ENCODE assay signal across 8 cellular contexts in the genomic region with DNA sequence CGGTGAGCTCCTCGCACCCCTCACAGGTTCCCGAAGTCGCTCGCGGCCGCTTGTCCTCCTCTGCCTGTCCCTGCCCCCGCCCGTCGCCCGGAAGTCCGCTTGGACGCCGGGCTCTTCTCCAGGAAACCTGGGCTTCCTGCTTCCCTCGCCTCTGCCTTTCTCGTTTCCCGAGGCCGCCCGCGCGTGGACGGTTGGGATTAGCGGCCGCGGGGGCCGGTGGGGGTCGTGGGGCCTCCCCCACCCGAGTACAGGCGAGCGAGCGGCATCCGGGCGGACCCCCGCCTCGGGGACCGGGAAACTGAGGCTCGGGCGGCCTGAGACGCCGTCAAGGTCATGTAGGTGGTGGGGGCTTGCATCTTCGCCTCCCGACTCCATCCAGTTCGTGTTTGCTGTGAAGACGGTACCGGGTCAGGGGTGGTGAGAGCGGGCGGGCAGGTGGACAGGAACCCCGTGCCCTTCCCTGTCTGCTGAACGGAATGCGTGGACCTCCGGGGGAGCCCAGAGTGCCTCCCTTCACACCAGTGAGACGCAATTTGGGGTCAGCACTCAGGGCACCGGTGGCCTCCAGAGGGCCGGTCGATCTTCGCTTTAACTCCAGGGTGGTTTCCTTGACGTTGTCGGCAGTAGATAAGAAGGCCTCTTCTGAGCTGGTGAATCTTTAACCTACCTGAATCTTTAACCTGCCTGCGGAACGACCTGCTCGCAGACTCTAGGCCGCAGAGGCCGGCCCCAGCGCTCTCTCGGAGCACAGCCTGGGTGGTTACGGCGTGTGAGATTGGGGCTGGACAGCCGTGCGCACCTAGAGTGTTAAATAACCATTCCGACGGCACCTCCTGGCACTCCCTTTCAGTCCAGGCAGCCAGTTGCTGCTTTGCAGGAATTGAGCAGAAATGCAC. TPM values are rescaled to one million over a fixed set of nuclear protein-coding genes. Genes with fewer than 3 reads are reported as not detected.
A peak's percentile ranks its signal among the peaks of the same experiment; 100 is the strongest.
DNase-seq lines count a peak whose midpoint lies in the region; ATAC-seq and TF ChIP-seq lines count a peak whose summit lies in the region.

No MANE protein-coding gene starts in this region.

- no peaks in the 10 kb centered on the region for H3K27me3 Mint-ChIP-seq in effector memory CD8-positive, alpha-beta T cell

- peaks cover 38% of the 10 kb centered on the region for H3K36me3 Mint-ChIP-seq in effector memory CD8-positive, alpha-beta T cell (ENCODE audit: insufficient read depth)

- intact Hi-C loops in upper lobe of right lung (cut with DNase I), result no loop called here

- H3K27ac ChIP-seq in mucosa of rectum (ENCODE audit: low read depth in 2 of 2, low read length in 2 of 2), result peak overlapping the region; percentile 93 to 99
- H3K27ac ChIP-seq in upper lobe of right lung, result peak overlapping the region; percentile 99

- H3K9me3 ChIP-seq in mucosa of rectum (ENCODE audit: control insufficient read depth in 2 of 2, low read length in 2 of 2), result no peaks in the 10 kb centered on the region
- no peaks in the 10 kb centered on the region for H3K9me3 ChIP-seq in upper lobe of right lung

- ATAC-seq in HG02852 (IDR thresholded peaks at IDR 0.05; ENCODE audit: unreplicated experiment) (peak; percentile 16), upper lobe of right lung (peak; percentile 32)
- peak; percentile 2 for ATAC-seq in effector memory CD8-positive, alpha-beta T cell (replicated peaks)

- H3K27ac Mint-ChIP-seq in effector memory CD8-positive, alpha-beta T cell, result peak overlapping the region; percentile 96 to 98

- peak overlapping the region; percentile 98 to 99 for H3K9ac ChIP-seq in mucosa of rectum (ENCODE audit: low read depth in 1 of 2, low read length in 2 of 2)

- H3K27me3 ChIP-seq in mucosa of rectum (ENCODE audit: control insufficient read depth in 2 of 2, insufficient read depth in 2 of 2, low read length in 2 of 2) (no peaks in the 10 kb centered on the region), upper lobe of right lung (no peaks in the 10 kb centered on the region)

- H3K4me3 ChIP-seq in GM12865 (ENCODE audit: low read depth, low read length) (peak overlapping the region; percentile 80), mucosa of rectum (ENCODE audit: low read length in 2 of 2) (peak overlapping the region; percentile 92 to 95), upper lobe of right lung (peak overlapping the region; percentile 84)

- H3K4me1 Mint-ChIP-seq in effector memory CD8-positive, alpha-beta T cell (ENCODE audit: low read depth in 2 of 2), result peaks cover 50 to 63% of the 10 kb centered on the region in 2 donors

- H3K9me3 Mint-ChIP-seq in effector memory CD8-positive, alpha-beta T cell, result no peaks in the 10 kb centered on the region

- TF ChIP-seq CTCF in GM12865 (IDR thresholded peaks at IDR 0.05; ENCODE audit: insufficient read depth, low read depth, low read length, missing control alignments) (no peak), upper lobe of right lung (IDR thresholded peaks at IDR 0.05) (no peak)

- H3K36me3 ChIP-seq in mucosa of rectum (ENCODE audit: control insufficient read depth in 2 of 2, insufficient read depth in 2 of 2, low read length in 2 of 2) (no peaks in the 10 kb centered on the region), upper lobe of right lung (peaks cover 1% of the 10 kb centered on the region)

- DNase-seq in GM12865 (ENCODE audit: low read depth) (peak; percentile 61), T-helper 9 cell (peak; percentile 36), upper lobe of right lung (peak; percentile 87), NCI-H2171 treated with DMSO at 0.1 percent for 48 hours (lab: John Stamatoyannopoulos, UW) (no peak), GM19238 (ENCODE audit: insufficient read length, low spot score) (no peak)
- peak in 1 of 3 experiments; percentile 22 for DNase-seq in effector memory CD8-positive, alpha-beta T cell

- H3K4me3 Mint-ChIP-seq in effector memory CD8-positive, alpha-beta T cell, result peak overlapping the region; percentile 91 to 94

- H3K4me1 ChIP-seq in mucosa of rectum (ENCODE audit: control insufficient read depth in 2 of 2, insufficient read depth in 2 of 2, low read length in 2 of 2), result peaks cover 42 to 51% of the 10 kb centered on the region in 2 donors
- H3K4me1 ChIP-seq in upper lobe of right lung, result peaks cover 56% of the 10 kb centered on the region

RNA-seq across cellular contexts. Expression of a gene that starts 0.7 kb away (rescaled TPM):
- 397 TPM for total RNA-seq in upper lobe of right lung

RNA-seq across cellular contexts. Expression of a gene that starts 19.9 kb away (rescaled TPM):
- 12.5 TPM for total RNA-seq in upper lobe of right lung

RNA-seq across cellular contexts. Expression of a gene that starts 25.9 kb away (rescaled TPM):
- total RNA-seq in upper lobe of right lung, result 39.9 TPM

RNA-seq across cellular contexts. Expression of a gene that starts 56.9 kb away (rescaled TPM):
- 203 TPM for total RNA-seq in upper lobe of right lung

Comparison
In these comparisons a context has a peak if more than half of its experiments do, and no peak if none do; other contexts are left out.
1. DNase-seq: peak in GM12865 (single experiment), T-helper 9 cell (single experiment) and upper lobe of right lung (single experiment); none in NCI-H2171 treated with DMSO at 0.1 percent for 48 hours (single experiment) and GM19238 (single experiment).
2. Peak in every context shown above with its lines, with median percentiles within 50 percentile points of each other: H3K4me3 ChIP-seq and ATAC-seq.